Comparison of ENCODE assay signal across 1 cellular context in the genomic region with DNA sequence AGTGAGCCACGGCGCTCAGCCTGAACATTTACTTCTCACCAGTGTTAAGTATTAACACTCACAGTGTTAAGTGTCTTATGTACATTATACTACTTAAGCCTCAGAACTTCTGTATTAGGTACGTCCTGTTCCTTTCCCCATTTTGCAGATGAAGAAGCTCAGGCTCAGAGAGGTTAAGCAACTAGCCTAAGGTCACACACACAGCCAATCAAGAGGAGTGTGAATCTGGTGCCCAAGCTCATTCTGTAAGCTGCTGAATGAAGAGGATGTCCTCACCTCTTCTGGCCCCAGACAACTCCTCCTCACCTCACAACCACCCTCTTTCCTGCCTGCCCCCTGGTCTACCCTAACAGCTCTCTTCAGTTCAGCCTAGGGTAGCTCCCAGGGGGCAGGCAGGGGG.
TF ChIP-seq lines count a peak whose summit lies in the region.

No MANE protein-coding gene starts in this region.

TF ChIP-seq in GM23338, 12 proteins besides CTCF, POLR2A, EP300 and RAD21:
- TF ChIP-seq, protein P1, sequence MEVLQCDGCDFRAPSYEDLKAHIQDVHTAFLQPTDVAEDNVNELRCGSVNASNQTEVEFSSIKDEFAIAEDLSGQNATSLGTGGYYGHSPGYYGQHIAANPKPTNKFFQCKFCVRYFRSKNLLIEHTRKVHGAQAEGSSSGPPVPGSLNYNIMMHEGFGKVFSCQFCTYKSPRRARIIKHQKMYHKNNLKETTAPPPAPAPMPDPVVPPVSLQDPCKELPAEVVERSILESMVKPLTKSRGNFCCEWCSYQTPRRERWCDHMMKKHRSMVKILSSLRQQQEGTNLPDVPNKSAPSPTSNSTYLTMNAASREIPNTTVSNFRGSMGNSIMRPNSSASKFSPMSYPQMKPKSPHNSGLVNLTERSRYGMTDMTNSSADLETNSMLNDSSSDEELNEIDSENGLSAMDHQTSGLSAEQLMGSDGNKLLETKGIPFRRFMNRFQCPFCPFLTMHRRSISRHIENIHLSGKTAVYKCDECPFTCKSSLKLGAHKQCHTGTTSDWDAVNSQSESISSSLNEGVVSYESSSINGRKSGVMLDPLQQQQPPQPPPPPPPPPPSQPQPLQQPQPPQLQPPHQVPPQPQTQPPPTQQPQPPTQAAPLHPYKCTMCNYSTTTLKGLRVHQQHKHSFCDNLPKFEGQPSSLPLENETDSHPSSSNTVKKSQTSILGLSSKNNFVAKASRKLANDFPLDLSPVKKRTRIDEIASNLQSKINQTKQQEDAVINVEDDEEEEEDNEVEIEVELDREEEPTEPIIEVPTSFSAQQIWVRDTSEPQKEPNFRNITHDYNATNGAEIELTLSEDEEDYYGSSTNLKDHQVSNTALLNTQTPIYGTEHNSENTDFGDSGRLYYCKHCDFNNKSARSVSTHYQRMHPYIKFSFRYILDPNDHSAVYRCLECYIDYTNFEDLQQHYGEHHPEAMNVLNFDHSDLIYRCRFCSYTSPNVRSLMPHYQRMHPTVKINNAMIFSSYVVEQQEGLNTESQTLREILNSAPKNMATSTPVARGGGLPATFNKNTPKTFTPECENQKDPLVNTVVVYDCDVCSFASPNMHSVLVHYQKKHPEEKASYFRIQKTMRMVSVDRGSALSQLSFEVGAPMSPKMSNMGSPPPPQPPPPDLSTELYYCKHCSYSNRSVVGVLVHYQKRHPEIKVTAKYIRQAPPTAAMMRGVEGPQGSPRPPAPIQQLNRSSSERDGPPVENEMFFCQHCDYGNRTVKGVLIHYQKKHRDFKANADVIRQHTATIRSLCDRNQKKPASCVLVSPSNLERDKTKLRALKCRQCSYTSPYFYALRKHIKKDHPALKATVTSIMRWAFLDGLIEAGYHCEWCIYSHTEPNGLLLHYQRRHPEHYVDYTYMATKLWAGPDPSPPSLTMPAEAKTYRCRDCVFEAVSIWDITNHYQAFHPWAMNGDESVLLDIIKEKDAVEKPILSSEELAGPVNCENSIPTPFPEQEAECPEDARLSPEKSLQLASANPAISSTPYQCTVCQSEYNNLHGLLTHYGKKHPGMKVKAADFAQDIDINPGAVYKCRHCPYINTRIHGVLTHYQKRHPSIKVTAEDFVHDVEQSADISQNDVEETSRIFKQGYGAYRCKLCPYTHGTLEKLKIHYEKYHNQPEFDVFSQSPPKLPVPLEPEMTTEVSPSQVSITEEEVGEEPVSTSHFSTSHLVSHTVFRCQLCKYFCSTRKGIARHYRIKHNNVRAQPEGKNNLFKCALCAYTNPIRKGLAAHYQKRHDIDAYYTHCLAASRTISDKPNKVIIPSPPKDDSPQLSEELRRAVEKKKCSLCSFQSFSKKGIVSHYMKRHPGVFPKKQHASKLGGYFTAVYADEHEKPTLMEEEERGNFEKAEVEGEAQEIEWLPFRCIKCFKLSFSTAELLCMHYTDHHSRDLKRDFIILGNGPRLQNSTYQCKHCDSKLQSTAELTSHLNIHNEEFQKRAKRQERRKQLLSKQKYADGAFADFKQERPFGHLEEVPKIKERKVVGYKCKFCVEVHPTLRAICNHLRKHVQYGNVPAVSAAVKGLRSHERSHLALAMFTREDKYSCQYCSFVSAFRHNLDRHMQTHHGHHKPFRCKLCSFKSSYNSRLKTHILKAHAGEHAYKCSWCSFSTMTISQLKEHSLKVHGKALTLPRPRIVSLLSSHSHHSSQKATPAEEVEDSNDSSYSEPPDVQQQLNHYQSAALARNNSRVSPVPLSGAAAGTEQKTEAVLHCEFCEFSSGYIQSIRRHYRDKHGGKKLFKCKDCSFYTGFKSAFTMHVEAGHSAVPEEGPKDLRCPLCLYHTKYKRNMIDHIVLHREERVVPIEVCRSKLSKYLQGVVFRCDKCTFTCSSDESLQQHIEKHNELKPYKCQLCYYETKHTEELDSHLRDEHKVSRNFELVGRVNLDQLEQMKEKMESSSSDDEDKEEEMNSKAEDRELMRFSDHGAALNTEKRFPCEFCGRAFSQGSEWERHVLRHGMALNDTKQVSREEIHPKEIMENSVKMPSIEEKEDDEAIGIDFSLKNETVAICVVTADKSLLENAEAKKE (CRISPR knock-in tag; IDR thresholded peaks at IDR 0.05): no peak
- no peak for TF ChIP-seq CREB1 (CRISPR knock-in tag; IDR thresholded peaks at IDR 0.05; ENCODE audit: low read depth)
- TF ChIP-seq STAT1 (IDR thresholded peaks at IDR 0.05; ENCODE audit: unreplicated experiment): no peak
- TF ChIP-seq ZNF114 (CRISPR knock-in tag; IDR thresholded peaks at IDR 0.05): no peak
